Comparison of ENCODE assay signal across 1 cellular context in genomic region chr20:24987873-24988835, GRCh38.
A peak's percentile ranks its signal among the peaks of the same experiment; 100 is the strongest.
TF ChIP-seq lines count a peak whose summit lies in the region.

No MANE protein-coding gene starts in this region.

TF ChIP-seq in HepG2, 621 proteins besides CTCF, POLR2A, EP300 and RAD21 (continues in another document):
- no peak for TF ChIP-seq NR0B2 (CRISPR knock-in tag; IDR thresholded peaks at IDR 0.05)
- TF ChIP-seq SMYD3 (CRISPR knock-in tag; IDR thresholded peaks at IDR 0.05), result no peak
- no peak for TF ChIP-seq JUND (CRISPR knock-in tag; IDR thresholded peaks at IDR 0.05)
- peak; percentile 38 for TF ChIP-seq HNF4A (CRISPR knock-in tag; IDR thresholded peaks at IDR 0.05)
- 0 out of 2 replicates have a peak, but pooled peaks have one; percentile 53 for TF ChIP-seq E2F1 (CRISPR knock-in tag; IDR thresholded peaks at IDR 0.05)
- no peak for TF ChIP-seq RORA (CRISPR knock-in tag; IDR thresholded peaks at IDR 0.05)
- 0 out of 2 replicates have a peak, but pooled peaks have one; percentile 5 for TF ChIP-seq CEBPB (IDR thresholded peaks at IDR 0.05; ENCODE audit: borderline replicate concordance, low read depth, low read length)
- TF ChIP-seq RBM22 (optimal IDR thresholded peaks at IDR 0.05; ENCODE audit: low read length), result peak; percentile 54
- no peak for TF ChIP-seq ZKSCAN1 (IDR thresholded peaks at IDR 0.05; ENCODE audit: low read length)
- TF ChIP-seq ZNF770 (CRISPR knock-in tag; IDR thresholded peaks at IDR 0.05), result peak; percentile 22; the same call in 1 of the 2 replicates
- TF ChIP-seq ZNF782 (CRISPR knock-in tag; IDR thresholded peaks at IDR 0.05; ENCODE audit: borderline replicate concordance), result 0 out of 2 replicates have a peak, but pooled peaks have one; percentile 58
- TF ChIP-seq SETDB1 (CRISPR knock-in tag; IDR thresholded peaks at IDR 0.05; ENCODE audit: borderline replicate concordance), result no peak
- TF ChIP-seq ZSCAN21 (CRISPR knock-in tag; IDR thresholded peaks at IDR 0.05; ENCODE audit: borderline replicate concordance), result no peak
- TF ChIP-seq ZFP91 (CRISPR knock-in tag; IDR thresholded peaks at IDR 0.05; ENCODE audit: borderline replicate concordance), result no peak
- no peak for TF ChIP-seq LCORL (IDR thresholded peaks at IDR 0.05)
- TF ChIP-seq LCORL (CRISPR knock-in tag; IDR thresholded peaks at IDR 0.05), result peak; percentile 51; the same call in 1 of the 2 replicates
- no peak for TF ChIP-seq ARNT2 (CRISPR knock-in tag; IDR thresholded peaks at IDR 0.05; ENCODE audit: low read depth)
- no peak for TF ChIP-seq NFKB2 (CRISPR knock-in tag; IDR thresholded peaks at IDR 0.05; ENCODE audit: borderline replicate concordance)
- 0 out of 2 replicates have a peak, but pooled peaks have one; percentile 38 for TF ChIP-seq POGK (CRISPR knock-in tag; conservative IDR thresholded peaks at IDR 0.05)
- no peak for TF ChIP-seq TGIF2 (CRISPR knock-in tag; IDR thresholded peaks at IDR 0.05)
- 0 out of 2 replicates have a peak, but pooled peaks have one; percentile 11 for TF ChIP-seq ZNF34 (CRISPR knock-in tag; IDR thresholded peaks at IDR 0.05; ENCODE audit: borderline replicate concordance)
- TF ChIP-seq ZNF605 (CRISPR knock-in tag; IDR thresholded peaks at IDR 0.05), result 0 out of 2 replicates have a peak, but pooled peaks have one; percentile 25
- TF ChIP-seq HNF1B (CRISPR knock-in tag; IDR thresholded peaks at IDR 0.05), result 0 out of 2 replicates have a peak, but pooled peaks have one; percentile 17
- no peak for TF ChIP-seq CEBPG (CRISPR knock-in tag; IDR thresholded peaks at IDR 0.05)
- no peak for TF ChIP-seq TIGD3 (CRISPR knock-in tag; IDR thresholded peaks at IDR 0.05; ENCODE audit: borderline replicate concordance)
- TF ChIP-seq ZNF230 (CRISPR knock-in tag; IDR thresholded peaks at IDR 0.05), result no peak
- no peak for TF ChIP-seq SP2 (CRISPR knock-in tag; IDR thresholded peaks at IDR 0.05)
- 0 out of 2 replicates have a peak, but pooled peaks have one; percentile 11 for TF ChIP-seq SATB2 (CRISPR knock-in tag; IDR thresholded peaks at IDR 0.05)
- no peak for TF ChIP-seq TFAP4 (IDR thresholded peaks at IDR 0.05; ENCODE audit: borderline replicate concordance, low read depth)
- no peak for TF ChIP-seq ZSCAN9 (CRISPR knock-in tag; IDR thresholded peaks at IDR 0.05; ENCODE audit: borderline replicate concordance)
- 0 out of 2 replicates have a peak, but pooled peaks have one; percentile 14 for TF ChIP-seq MYPOP (CRISPR knock-in tag; IDR thresholded peaks at IDR 0.05)
- TF ChIP-seq ZHX2 (IDR thresholded peaks at IDR 0.05; ENCODE audit: low read depth), result no peak
- no peak for TF ChIP-seq ZHX2 (CRISPR knock-in tag; IDR thresholded peaks at IDR 0.05; ENCODE audit: borderline replicate concordance)
- no peak for TF ChIP-seq ZHX1 (CRISPR knock-in tag; IDR thresholded peaks at IDR 0.05; ENCODE audit: low read depth)
